In genomic region chr11:6468712-6469495, GRCh38 we compare ENCODE assay signal across 8 cellular contexts. TPM values are rescaled to one million over a fixed set of nuclear protein-coding genes. Genes with fewer than 3 reads are reported as not detected.
A peak's percentile ranks its signal among the peaks of the same experiment; 100 is the strongest.
DNase-seq lines count a peak whose midpoint lies in the region; ATAC-seq and TF ChIP-seq lines count a peak whose summit lies in the region.

No MANE protein-coding gene starts in this region.

- DNase-seq in HCT116 (ENCODE audit: low read depth, low spot score), result peak; percentile 60
- peak; percentile 92 for DNase-seq in NCI-H1436 (lab: John Stamatoyannopoulos, UW)
- DNase-seq in amygdala (lab: John Stamatoyannopoulos, UW), result peak in 55 of 56 donors; percentile 14 to 91 (median 74)
- peak; percentile 90 for DNase-seq in left ventricle myocardium superior
- DNase-seq in putamen (ENCODE audit: low spot score), result peak; percentile 91
- no peak for DNase-seq in activated naive CD4-positive, alpha-beta T cell (lab: John Stamatoyannopoulos, UW)
- DNase-seq in activated CD4-positive, CD25-positive, alpha-beta regulatory T cell (lab: John Stamatoyannopoulos, UW), result no peak

- no peaks in the 10 kb centered on the region for H3K9me3 ChIP-seq in HCT116 (ENCODE audit: control insufficient read depth in 1 of 2, insufficient read depth in 1 of 2, low read depth in 1 of 2, low read length in 2 of 2)

- no peak for TF ChIP-seq RAD21 in HCT116 (IDR thresholded peaks at IDR 0.05; ENCODE audit: low read depth)

- 0 out of 2 replicates have a peak overlapping the region, but pooled peaks have one; percentile 27 for H3K9ac ChIP-seq in HCT116 (ENCODE audit: low read length)

- no peaks in the 10 kb centered on the region for H3K36me3 ChIP-seq in HCT116 (ENCODE audit: control insufficient read depth in 1 of 2, insufficient read depth in 2 of 2, low read length in 2 of 2)

- H4K20me1 ChIP-seq in HCT116 (ENCODE audit: insufficient read depth), result no peaks in the 10 kb centered on the region

- BruUV-seq in HCT116 (replicated peaks; lab: Mats Ljungman, UMichigan), result no TSS peak

- H3K4me3 ChIP-seq in HCT116 (replicated peaks in 1 of 2; ENCODE audit: low read depth in 1 of 2, low read length in 2 of 2), result no peak overlapping the region

- H3K4me1 ChIP-seq in HCT116 (ENCODE audit: control insufficient read depth in 1 of 2, insufficient read depth in 2 of 2, low read length in 2 of 2), result peaks cover 4 to 20% of the 10 kb centered on the region in 2 experiments; a peak in 3 of 4 replicates

- no peak overlapping the region; the same call in 1 of the 2 replicates for H3K27ac ChIP-seq in HCT116 (ENCODE audit: low read depth, low read length)

- POLR2A ChIA-PET in HCT116 (lab: Charles Lee), result interaction anchor here (1.2 kb wide), 1 partner anchor 12 kb away, joined by 7 read pairs; the partner anchor contains the start of genes ARFIP2 and TIMM10B

- intact Hi-C loops in HCT116 (cut with micrococcal nuclease), result no loop called here
- intact Hi-C loops in left ventricle myocardium superior (cut with micrococcal nuclease), result no loop called here

- H2AFZ ChIP-seq in HCT116 (ENCODE audit: low read depth, low read length, poor library complexity, severe bottlenecking), result no peak overlapping the region

- ATAC-seq in GM18505 (IDR thresholded peaks at IDR 0.05; ENCODE audit: unreplicated experiment), result peak; percentile 65
- ATAC-seq in HCT116, result peak; percentile 77
- peak; percentile 83 for ATAC-seq in left ventricle myocardium superior

- H3K9me2 ChIP-seq in HCT116 (ENCODE audit: insufficient read depth), result no peaks in the 10 kb centered on the region

- no peaks in the 10 kb centered on the region for H3K79me2 ChIP-seq in HCT116 (ENCODE audit: insufficient read depth, low read length)

- TF ChIP-seq POLR2A in GM18505 (IDR thresholded peaks at IDR 0.05; ENCODE audit: borderline replicate concordance, extremely low read depth, insufficient read depth, insufficient read length) (no peak), HCT116 (IDR thresholded peaks at IDR 0.05; ENCODE audit: borderline replicate concordance, extremely low read depth, insufficient read depth, insufficient read length) (peak; percentile 58)

- CTCF ChIA-PET in HCT116 (lab: Charles Lee), result interaction anchor here (0.5 to 2.2 kb wide), 4 partner anchors 25 to 90 kb away, joined by 3 to 10 read pairs (median 6); no protein-coding TSS in a partner anchor

- no peaks in the 10 kb centered on the region for H3K27me3 ChIP-seq in HCT116 (ENCODE audit: insufficient read depth, low read length)

- TF ChIP-seq CTCF in HCT116 (IDR thresholded peaks at IDR 0.05 in 2 of 3, conservative IDR thresholded peaks at IDR 0.05 in 1 of 3; ENCODE audit: borderline replicate concordance in 1 of 3, insufficient read depth in 1 of 3, low read depth in 2 of 3, low read length in 2 of 3), result no peak

- H3K4me2 ChIP-seq in HCT116 (ENCODE audit: low read length), result peak overlapping the region; percentile 42

- RAD21 ChIA-PET in HCT116 (lab: Charles Lee; ENCODE audit: low non-redundant PET in 1 of 2, low total read pairs in 2 of 2, uncharacterized antibody in 2 of 2, unreplicated experiment in 2 of 2), result no interaction called here

TF ChIP-seq in HCT116, 20 proteins besides CTCF, POLR2A, EP300 and RAD21:
- TF ChIP-seq POLR2AphosphoS5 (IDR thresholded peaks at IDR 0.05; ENCODE audit: low read depth, low read length), result peak; percentile 77
- no peak for TF ChIP-seq CBX3 (IDR thresholded peaks at IDR 0.05; ENCODE audit: low read depth)

RNA-seq across cellular contexts. Expression of gene TRIM3, which starts 4.8 kb away (rescaled TPM):
- total RNA-seq in HCT116 (2021; ENCODE audit: unreplicated experiment) (13.4 TPM), left ventricle myocardium superior (14.4 TPM)
- 11.3 and 12.1 TPM in 2 replicates for polyA plus RNA-seq in HCT116 (2012)

RNA-seq across cellular contexts. Expression of gene ARFIP2, which starts 12.2 kb away (rescaled TPM):
- total RNA-seq in HCT116 (2021; ENCODE audit: unreplicated experiment) (77.9 TPM), left ventricle myocardium superior (15.2 TPM)
- polyA plus RNA-seq in HCT116 (2012), result 80.6 and 82.7 TPM in 2 replicates

RNA-seq across cellular contexts. Expression of gene TIMM10B, which starts 12.4 kb away (rescaled TPM):
- total RNA-seq in HCT116 (2021; ENCODE audit: unreplicated experiment), result 22.9 TPM
- polyA plus RNA-seq in HCT116 (2012), result 16.8 and 20.5 TPM in 2 replicates
- total RNA-seq in left ventricle myocardium superior, result 17.9 TPM

RNA-seq across cellular contexts. Expression of gene HPX, which starts 28.1 kb away (rescaled TPM):
- 4.6 TPM for total RNA-seq in HCT116 (2021; ENCODE audit: unreplicated experiment)
- 0.79 and 1.3 TPM in 2 replicates for polyA plus RNA-seq in HCT116 (2012)
- total RNA-seq in left ventricle myocardium superior, result not detected

RNA-seq across cellular contexts. Expression of gene DNHD1, which starts 28.2 kb away (rescaled TPM):
- 8.0 TPM for total RNA-seq in HCT116 (2021; ENCODE audit: unreplicated experiment)
- 4.0 and 5.8 TPM in 2 replicates for polyA plus RNA-seq in HCT116 (2012)
- 5.5 TPM for total RNA-seq in left ventricle myocardium superior

Comparison
In these comparisons a context has a peak if more than half of its experiments do, and no peak if none do; other contexts are left out.
1. DNase-seq: peak in HCT116 (single experiment), NCI-H1436 (single experiment), amygdala (55 of 56), left ventricle myocardium superior (single experiment) and putamen (single experiment); none in activated naive CD4-positive, alpha-beta T cell (0 of 4) and activated CD4-positive, CD25-positive, alpha-beta regulatory T cell (0 of 4).
2. Peak in every context shown above with its lines, with median percentiles within 50 percentile points of each other: ATAC-seq.